11 cellular contexts compared by ENCODE assay signal in genomic region chr3:147113293-147114045, GRCh38.
DNase-seq lines count a peak whose midpoint lies in the region; ATAC-seq and TF ChIP-seq lines count a peak whose summit lies in the region.
"Had no signal": no experiment of that assay in that cellular context is flagged by ENCODE, and none has a peak within 500 bp of the region (broad histone marks: within the 10 kb centered on the region; RNA-seq: fewer than 3 reads in every experiment).

No MANE protein-coding gene starts in this region.

- H3K27me3 ChIP-seq in osteoblast (ENCODE audit: insufficient read depth, low read length), result no peaks in the 10 kb centered on the region

- H3K79me2 ChIP-seq in osteoblast (ENCODE audit: insufficient read depth, low read length), result no peaks in the 10 kb centered on the region

- peaks cover 10% of the 10 kb centered on the region for H3K4me1 ChIP-seq in osteoblast (ENCODE audit: insufficient read depth, low read length)
- H3K4me1 ChIP-seq: Caco-2, psoas muscle had no signal

- no peak overlapping the region for H3K4me3 ChIP-seq in osteoblast (ENCODE audit: insufficient read depth, low read length)
- H3K4me3 ChIP-seq: psoas muscle had no signal

- peak overlapping the region; percentile 60 for H3K27ac ChIP-seq in osteoblast (ENCODE audit: low read depth, low read length)
- H3K27ac ChIP-seq: psoas muscle had no signal

- peaks cover 4% of the 10 kb centered on the region for H3K9me3 ChIP-seq in osteoblast (ENCODE audit: low read depth, low read length)
- H3K9me3 ChIP-seq: Caco-2, psoas muscle had no signal

- H3K36me3 ChIP-seq in osteoblast (ENCODE audit: insufficient read depth, low read length), result no peaks in the 10 kb centered on the region

- no peak for ATAC-seq in GM21381 (IDR thresholded peaks at IDR 0.05; ENCODE audit: unreplicated experiment)
- no peak for ATAC-seq in GM18517 (IDR thresholded peaks at IDR 0.05; ENCODE audit: unreplicated experiment)
- ATAC-seq: psoas muscle had no signal

- peak overlapping the region; percentile 60 for H3K4me2 ChIP-seq in osteoblast (ENCODE audit: insufficient read depth, low read length)

- no peak overlapping the region for H2AFZ ChIP-seq in osteoblast (ENCODE audit: low read length)

- peak; percentile 94 for DNase-seq in ELR (ENCODE audit: low read depth)
- peak; percentile 92 for DNase-seq in RPMI7951 (ENCODE audit: low read depth)
- DNase-seq in epidermal melanocyte (ENCODE audit: insufficient read length, low spot score), result peak; percentile 22
- DNase-seq in osteoblast (ENCODE audit: insufficient read length, low spot score, missing footprints), result no peak
- DNase-seq in NCI-H510A (lab: John Stamatoyannopoulos, UW), result no peak
- no peak for DNase-seq in stimulated activated CD8-positive, alpha-beta memory T cell treated with anti-CD3 and anti-CD28 coated beads, Interleukin-4, amount 100 ng/mL, for 48 hours
- DNase-seq: Caco-2, NCI-H1105, psoas muscle had no signal

- no peaks in the 10 kb centered on the region for H4K20me1 ChIP-seq in osteoblast (ENCODE audit: insufficient read depth, low read length)

- TF ChIP-seq CTCF in osteoblast (IDR thresholded peaks at IDR 0.05; ENCODE audit: extremely low read depth, low read depth, low read length), result no peak

Comparison
In these comparisons a context has a peak if more than half of its experiments do, and no peak if none do; other contexts are left out.
1. DNase-seq: peak in ELR (single experiment), RPMI7951 (single experiment) and epidermal melanocyte (single experiment); none in osteoblast (single experiment), NCI-H510A (single experiment) and stimulated activated CD8-positive, alpha-beta memory T cell treated with anti-CD3 and anti-CD28 coated beads, Interleukin-4, amount 100 ng/mL, for 48 hours (single experiment).